Comparison of ENCODE assay signal across 18 cellular contexts in the genomic region with DNA sequence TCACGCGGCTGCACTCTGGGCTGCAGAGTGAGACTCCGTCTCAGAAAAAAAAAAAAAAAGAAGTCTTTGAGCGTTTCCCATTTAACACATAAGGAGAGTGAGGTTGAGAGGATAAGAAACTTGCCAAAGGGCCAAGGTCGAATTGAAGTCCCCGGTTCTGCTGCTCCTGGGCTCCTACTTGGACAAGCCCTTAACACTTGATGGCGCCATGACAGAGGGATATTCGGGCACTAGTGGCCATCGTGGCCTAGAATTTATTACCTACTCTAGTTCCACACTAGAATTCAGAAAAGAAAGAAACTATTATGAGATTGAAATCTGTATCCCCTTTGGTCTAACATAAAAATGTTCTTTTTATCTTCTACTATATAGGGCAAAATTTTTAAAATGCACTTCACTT.
DNase-seq lines count a peak whose midpoint lies in the region; ATAC-seq and TF ChIP-seq lines count a peak whose summit lies in the region.
"Had no signal": no experiment of that assay in that cellular context is flagged by ENCODE, and none has a peak within 500 bp of the region (broad histone marks: within the 10 kb centered on the region; RNA-seq: fewer than 3 reads in every experiment).

No MANE protein-coding gene starts in this region.

- no peak for TF ChIP-seq POLR2A in NB4 (IDR thresholded peaks at IDR 0.05; ENCODE audit: extremely low read depth, insufficient read length)

- no peak for ATAC-seq in naive thymus-derived CD8-positive, alpha-beta T cell
- ATAC-seq in GM19467 (IDR thresholded peaks at IDR 0.05; ENCODE audit: unreplicated experiment): no peak
- ATAC-seq: esophagus mucosa had no signal

- H3K4me3 ChIP-seq in NB4 (ENCODE audit: low read depth, low read length): no peak overlapping the region
- H3K4me3 ChIP-seq: prostate gland, smooth muscle cell had no signal

- H3K36me3 Mint-ChIP-seq in naive thymus-derived CD8-positive, alpha-beta T cell: no peaks in the 10 kb centered on the region
- H3K36me3 Mint-ChIP-seq in T-helper 2 cell treated with Interferon-gamma antibody and Interleukin-4, amounts not matched to agents 5 μg/mL and 100 μg/mL, for 36 hours (ENCODE audit: low read depth): peaks cover 11% of the 10 kb centered on the region
- H3K36me3 Mint-ChIP-seq: activated naive CD8-positive, alpha-beta T cell treated with anti-CD3 and anti-CD28 coated beads for 36 hours had no signal

- DNase-seq in GF-D8 (lab: John Stamatoyannopoulos, UW) (peak; percentile 29), NB4 (ENCODE audit: low read depth) (peak; percentile 32), caudate nucleus (lab: John Stamatoyannopoulos, UW) (no peak)
- DNase-seq in naive thymus-derived CD8-positive, alpha-beta T cell: no peak
- no peak for DNase-seq in T-helper 2 cell treated with Interferon-gamma antibody and Interleukin-4, amounts not matched to agents 5 μg/mL and 100 μg/mL, for 36 hours (ENCODE audit: low spot score)
- no peak for DNase-seq in activated CD8-positive, alpha-beta memory T cell treated with anti-CD3 and anti-CD28 coated beads, Interleukin-2, amount 50 U/mL, for 48 hours
- DNase-seq: activated CD4-positive, alpha-beta T cell treated with anti-CD3 and anti-CD28 coated beads, Interleukin-2, amount 50 U/mL, for 48 hours; activated naive CD8-positive, alpha-beta T cell treated with anti-CD3 and anti-CD28 coated beads for 36 hours; activated T-cell treated with anti-CD3 and anti-CD28 coated beads, Interleukin-2, amount 50 U/mL, for 48 hours; brain microvascular endothelial cell; glutamatergic neuron; NCI-H1930; NCI-H446 had no signal

- POLR2A ChIA-PET in naive thymus-derived CD8-positive, alpha-beta T cell (lab: Charles Lee): no interaction called here

- no peak for TF ChIP-seq CTCF in NB4 (IDR thresholded peaks at IDR 0.05; ENCODE audit: low read depth, low read length)

- no peaks in the 10 kb centered on the region for H3K27me3 Mint-ChIP-seq in naive thymus-derived CD8-positive, alpha-beta T cell
- H3K27me3 Mint-ChIP-seq in T-helper 2 cell treated with Interferon-gamma antibody and Interleukin-4, amounts not matched to agents 5 μg/mL and 100 μg/mL, for 36 hours (ENCODE audit: low read depth): peaks cover 2% of the 10 kb centered on the region
- H3K27me3 Mint-ChIP-seq: activated naive CD8-positive, alpha-beta T cell treated with anti-CD3 and anti-CD28 coated beads for 36 hours had no signal

- peak overlapping the region in 3 of 10 donors; percentile 7 to 49 (median 26) for H3K4me3 Mint-ChIP-seq in naive thymus-derived CD8-positive, alpha-beta T cell
- H3K4me3 Mint-ChIP-seq in T-helper 2 cell treated with Interferon-gamma antibody and Interleukin-4, amounts not matched to agents 5 μg/mL and 100 μg/mL, for 36 hours: no peak overlapping the region
- H3K4me3 Mint-ChIP-seq: activated naive CD8-positive, alpha-beta T cell treated with anti-CD3 and anti-CD28 coated beads for 36 hours; nephron had no signal

- H3K9me3 Mint-ChIP-seq in naive thymus-derived CD8-positive, alpha-beta T cell: no peaks in the 10 kb centered on the region
- H3K9me3 Mint-ChIP-seq in T-helper 2 cell treated with Interferon-gamma antibody and Interleukin-4, amounts not matched to agents 5 μg/mL and 100 μg/mL, for 36 hours: no peaks in the 10 kb centered on the region
- H3K9me3 Mint-ChIP-seq: activated naive CD8-positive, alpha-beta T cell treated with anti-CD3 and anti-CD28 coated beads for 36 hours; nephron had no signal

- peaks cover 24 to 49% (median 38%) of the 10 kb centered on the region in 4 donors for H3K4me1 Mint-ChIP-seq in naive thymus-derived CD8-positive, alpha-beta T cell
- H3K4me1 Mint-ChIP-seq in T-helper 2 cell treated with Interferon-gamma antibody and Interleukin-4, amounts not matched to agents 5 μg/mL and 100 μg/mL, for 36 hours (ENCODE audit: low read depth): peaks cover 33% of the 10 kb centered on the region

- peak overlapping the region in 7 of 10 donors; percentile 25 to 95 (median 76) for H3K27ac Mint-ChIP-seq in naive thymus-derived CD8-positive, alpha-beta T cell
- H3K27ac Mint-ChIP-seq in T-helper 2 cell treated with Interferon-gamma antibody and Interleukin-4, amounts not matched to agents 5 μg/mL and 100 μg/mL, for 36 hours: no peak overlapping the region
- H3K27ac Mint-ChIP-seq: nephron had no signal

- H3K27ac ChIP-seq in caudate nucleus (ENCODE audit: low read depth, low read length): peak overlapping the region; percentile 87
- H3K27ac ChIP-seq: brain microvascular endothelial cell, prostate gland had no signal

Comparison
In these comparisons a context has a peak if more than half of its experiments do, and no peak if none do; other contexts are left out.
1. DNase-seq: peak in GF-D8 (single experiment) and NB4 (single experiment); none in caudate nucleus (0 of 61), naive thymus-derived CD8-positive, alpha-beta T cell (0 of 10), T-helper 2 cell treated with Interferon-gamma antibody and Interleukin-4, amounts not matched to agents 5 μg/mL and 100 μg/mL, for 36 hours (single experiment) and activated CD8-positive, alpha-beta memory T cell treated with anti-CD3 and anti-CD28 coated beads, Interleukin-2, amount 50 U/mL, for 48 hours (single experiment).